ENCODE assay signal across 9 cellular contexts in the genomic region with DNA sequence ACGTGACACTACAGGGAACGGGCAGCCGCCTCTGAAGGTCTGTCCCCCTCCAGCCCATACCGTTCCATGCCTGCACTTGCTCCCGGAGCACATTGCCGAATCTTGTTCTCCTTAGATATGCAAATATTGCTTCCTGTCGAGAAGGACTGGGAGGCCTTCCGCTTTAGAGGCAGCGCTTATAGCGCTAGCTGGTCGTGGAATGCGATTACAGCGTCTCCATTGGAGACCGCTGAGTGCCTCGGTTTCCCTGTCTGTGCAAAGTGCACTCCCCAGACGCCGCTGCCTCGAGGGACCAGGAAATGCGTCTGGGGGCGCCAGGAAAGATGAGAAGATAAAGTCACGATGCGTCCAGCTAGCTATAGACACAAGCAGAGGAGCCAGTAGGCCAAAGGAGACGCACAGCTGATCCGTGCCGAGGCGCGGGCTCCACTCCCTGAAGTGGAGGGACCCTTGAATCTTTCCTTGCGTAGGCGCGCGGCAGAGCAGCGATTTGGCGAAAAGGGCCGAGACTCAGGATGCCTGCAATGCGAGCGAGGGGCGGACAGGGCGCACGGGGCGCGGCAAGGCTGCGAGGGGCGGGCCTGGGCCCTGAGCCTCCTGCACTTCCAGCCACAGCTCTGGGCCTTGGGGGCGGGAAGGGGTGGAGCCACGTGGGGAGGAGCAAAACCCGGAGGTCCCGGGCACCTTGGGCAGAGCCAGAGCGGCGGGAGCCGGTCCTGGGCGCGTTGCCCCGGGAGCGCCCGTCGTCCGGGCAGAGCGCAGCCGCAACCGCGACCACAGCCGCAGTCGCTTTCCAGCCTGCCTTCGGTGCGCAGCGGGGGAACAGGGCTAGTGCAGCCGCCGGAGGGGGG. TPM values are rescaled to one million over a fixed set of nuclear protein-coding genes. Genes with fewer than 3 reads are reported as not detected.
DNase-seq lines count a peak whose midpoint lies in the region; ATAC-seq, FAIRE-seq and TF ChIP-seq lines count a peak whose summit lies in the region.
"Had no signal": no experiment of that assay in that cellular context is flagged by ENCODE, and none has a peak within 500 bp of the region (broad histone marks: within the 10 kb centered on the region; RNA-seq: fewer than 3 reads in every experiment).

A gene (plus strand): TSS at position 692 of the 851 bp plus-strand sequence. CDS start 261 bp downstream, outside the sequence.

- DNase-seq in CD14-positive monocyte (ENCODE audit: low spot score) (no peak), H4 (ENCODE audit: low spot score) (peak; percentile 24), RWPE2 (ENCODE audit: low spot score) (peak; percentile 82), epidermal melanocyte (ENCODE audit: insufficient read length, low spot score) (peak; percentile 36), mucosa of descending colon (peak; percentile 78 to 89 (median 84)), RCC 7860 (ENCODE audit: low spot score) (no peak)
- DNase-seq in effector CD8-positive, alpha-beta T cell (lab: John Stamatoyannopoulos, UW) = no peak

- ATAC-seq in RWPE2 (ENCODE audit: low read depth) (peak; percentile 90), mucosa of descending colon (peak; percentile 85), GM21367 (IDR thresholded peaks at IDR 0.05; ENCODE audit: unreplicated experiment) (no peak)
- ATAC-seq: HCT116 had no signal

- peaks cover 0 to 3% of the 10 kb centered on the region in 2 donors for H3K36me3 Mint-ChIP-seq in CD14-positive monocyte

- H3K36me3 ChIP-seq in RWPE2 (ENCODE audit: low read depth) (no peaks in the 10 kb centered on the region), mucosa of descending colon (ENCODE audit: low read depth) (no peaks in the 10 kb centered on the region)

- no peak within 1 kb of the TSS for H3K27ac Mint-ChIP-seq in CD14-positive monocyte

- intact Hi-C loops in CD14-positive monocyte (cut with micrococcal nuclease) = no loop called here
- intact Hi-C loops in mucosa of descending colon (cut with DNase I, micrococcal nuclease) = no loop called here

- peaks cover 0 to 7% (median 2%) of the 10 kb centered on the region in 7 donors for H3K9me3 Mint-ChIP-seq in CD14-positive monocyte

- H3K9me3 ChIP-seq in RWPE2 (ENCODE audit: severe bottlenecking) = no peaks in the 10 kb centered on the region
- H3K9me3 ChIP-seq in mucosa of descending colon = no peaks in the 10 kb centered on the region

- no peak within 1 kb of the TSS for H3K27ac ChIP-seq in RWPE2 (ENCODE audit: poor library complexity, severe bottlenecking)

- H3K4me3 Mint-ChIP-seq in CD14-positive monocyte = peak within 1 kb of the TSS; percentile 45 to 89

- H3K4me1 ChIP-seq in RWPE2 (ENCODE audit: insufficient read depth, poor library complexity, severe bottlenecking) (peaks cover 7% of the 10 kb centered on the region), mucosa of descending colon (ENCODE audit: low read depth) (peaks cover 35% of the 10 kb centered on the region)

- H3K4me3 ChIP-seq in RWPE2 (ENCODE audit: severe bottlenecking) (peak within 1 kb of the TSS; percentile 27), mucosa of descending colon (no peak within 1 kb of the TSS)

- H3K27me3 ChIP-seq in RWPE2 (ENCODE audit: insufficient read depth, poor library complexity, severe bottlenecking) = peaks cover 15% of the 10 kb centered on the region

- peaks cover 24% of the 10 kb centered on the region for H3K4me1 Mint-ChIP-seq in CD14-positive monocyte

- H3K27me3 Mint-ChIP-seq in CD14-positive monocyte (ENCODE audit: low read depth in 3 of 3) = peaks cover 57 to 77% (median 67%) of the 10 kb centered on the region in 3 donors

- TF ChIP-seq CTCF in CD14-positive monocyte (IDR thresholded peaks at IDR 0.05) = no peak
- TF ChIP-seq CTCF in RWPE2 (IDR thresholded peaks at IDR 0.05; ENCODE audit: poor library complexity, severe bottlenecking) = no peak
- no peak for TF ChIP-seq CTCF in mucosa of descending colon (IDR thresholded peaks at IDR 0.05)

- FAIRE-seq in RCC 7860 (lab: Jason Lieb, UNC) = no peak

RNA-seq across cellular contexts. Expression of the gene that starts here (rescaled TPM):
- not detected for polyA plus RNA-seq in CD14-positive monocyte
- not detected in 2 replicates for total RNA-seq in H4 (2014; rRNA removed; shearing (Covaris generic))
- total RNA-seq in mucosa of descending colon = under 1 TPM; 0.57 to 0.67 (median 0.63) TPM

Comparison
In these comparisons a context has a peak if more than half of its experiments do, and no peak if none do; other contexts are left out.
1. Peak in DNase-seq in H4; RNA of the gene not detected or under 1 TPM.
2. Peak in DNase-seq and ATAC-seq in mucosa of descending colon; RNA of the gene not detected or under 1 TPM.
3. DNase-seq: peak in RWPE2 (single experiment) and epidermal melanocyte (single experiment); none in CD14-positive monocyte (single experiment), RCC 7860 (single experiment) and effector CD8-positive, alpha-beta T cell (single experiment).